13 cellular contexts compared by ENCODE assay signal in the genomic region with DNA sequence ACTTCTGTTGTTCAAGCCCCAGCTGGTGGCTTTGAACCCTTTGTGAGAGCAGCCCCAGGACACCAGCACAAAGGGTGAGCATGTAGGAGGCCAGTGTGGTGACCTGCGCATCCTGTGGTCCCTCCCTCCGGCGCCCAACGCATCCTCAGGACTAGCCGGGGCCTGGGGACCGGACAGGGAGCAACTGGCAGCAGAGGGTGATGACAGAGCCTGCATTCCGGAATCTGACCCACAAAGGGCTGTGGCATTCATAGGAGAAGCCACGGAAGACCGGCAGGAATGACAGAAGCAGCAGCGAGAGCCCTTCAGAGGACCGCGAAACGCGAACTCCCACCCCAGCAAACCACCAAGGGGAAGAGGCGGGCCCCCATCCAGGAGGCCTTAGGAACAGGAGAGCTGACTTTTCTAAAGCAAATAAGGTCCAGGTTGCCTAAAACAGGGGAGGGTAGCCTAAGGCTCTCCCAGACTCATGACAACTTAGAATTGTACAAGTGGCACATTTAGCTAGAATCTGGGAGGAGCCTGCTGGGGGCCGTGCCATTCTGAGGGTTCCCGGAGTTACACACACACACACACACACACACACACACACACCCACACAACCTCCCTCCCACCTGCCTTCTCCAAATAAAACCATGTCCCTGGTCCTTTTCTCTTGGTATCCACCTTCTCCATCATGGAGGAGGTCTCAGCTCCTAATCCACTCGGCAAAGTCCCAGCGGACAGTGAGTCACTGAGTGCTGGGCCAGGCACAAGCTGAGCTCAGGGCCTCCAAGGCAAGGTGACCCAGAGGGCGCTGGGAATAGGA.
"Had no signal": no experiment of that assay in that cellular context is flagged by ENCODE, and none has a peak within 500 bp of the region (broad histone marks: within the 10 kb centered on the region; RNA-seq: fewer than 3 reads in every experiment).

No MANE protein-coding gene starts in this region.

- H3K4me3 Mint-ChIP-seq: activated CD4-positive, alpha-beta memory T cell treated with anti-CD3 and anti-CD28 coated beads for 36 hours; activated T-cell treated with anti-CD3 and anti-CD28 coated beads, Interleukin-2, amount 50 U/mL, for 72 hours; natural killer cell; stimulated activated naive CD8-positive, alpha-beta T cell treated with anti-CD3 and anti-CD28 coated beads, Interleukin-15, amount 100 ng/mL, for 72 hours had no signal

- H3K27ac ChIP-seq: colonic mucosa, heart right ventricle, left lung, thoracic aorta had no signal

- H3K4me3 ChIP-seq: colonic mucosa, heart right ventricle, left lung, mucosa of descending colon, thoracic aorta had no signal

- H3K36me3 Mint-ChIP-seq: activated CD4-positive, alpha-beta memory T cell treated with anti-CD3 and anti-CD28 coated beads for 36 hours; natural killer cell had no signal

- H3K27me3 ChIP-seq: colonic mucosa, left lung had no signal

- DNase-seq: activated CD4-positive, alpha-beta memory T cell treated with anti-CD3 and anti-CD28 coated beads for 36 hours; activated naive CD4-positive, alpha-beta T cell; activated T-cell treated with anti-CD3 and anti-CD28 coated beads, Interleukin-2, amount 50 U/mL, for 72 hours; colonic mucosa; effector CD4-positive, alpha-beta T cell; heart right ventricle; mucosa of descending colon; natural killer cell; stimulated activated CD4-positive, alpha-beta T cell treated with anti-CD3 and anti-CD28 coated beads, Interleukin-4, amount 100 ng/mL, for 24 hours; stimulated activated naive CD8-positive, alpha-beta T cell treated with anti-CD3 and anti-CD28 coated beads, Interleukin-15, amount 100 ng/mL, for 72 hours; T1000 had no signal

- H3K9me3 ChIP-seq: colonic mucosa, heart right ventricle, left lung, mucosa of descending colon, thoracic aorta had no signal

- H3K27ac Mint-ChIP-seq: activated CD4-positive, alpha-beta memory T cell treated with anti-CD3 and anti-CD28 coated beads for 36 hours; activated T-cell treated with anti-CD3 and anti-CD28 coated beads, Interleukin-2, amount 50 U/mL, for 72 hours; natural killer cell; stimulated activated naive CD8-positive, alpha-beta T cell treated with anti-CD3 and anti-CD28 coated beads, Interleukin-15, amount 100 ng/mL, for 72 hours had no signal

- ATAC-seq: activated T-cell treated with anti-CD3 and anti-CD28 coated beads, Interleukin-2, amount 50 U/mL, for 72 hours; heart right ventricle; left lung; mucosa of descending colon; natural killer cell; stimulated activated naive CD8-positive, alpha-beta T cell treated with anti-CD3 and anti-CD28 coated beads, Interleukin-15, amount 100 ng/mL, for 72 hours had no signal

- H3K36me3 ChIP-seq: colonic mucosa, heart right ventricle, left lung, thoracic aorta had no signal

- H3K9me3 Mint-ChIP-seq: activated CD4-positive, alpha-beta memory T cell treated with anti-CD3 and anti-CD28 coated beads for 36 hours; activated T-cell treated with anti-CD3 and anti-CD28 coated beads, Interleukin-2, amount 50 U/mL, for 72 hours; natural killer cell; stimulated activated naive CD8-positive, alpha-beta T cell treated with anti-CD3 and anti-CD28 coated beads, Interleukin-15, amount 100 ng/mL, for 72 hours had no signal
